ENCODE assay signal across 19 cellular contexts in the genomic region with DNA sequence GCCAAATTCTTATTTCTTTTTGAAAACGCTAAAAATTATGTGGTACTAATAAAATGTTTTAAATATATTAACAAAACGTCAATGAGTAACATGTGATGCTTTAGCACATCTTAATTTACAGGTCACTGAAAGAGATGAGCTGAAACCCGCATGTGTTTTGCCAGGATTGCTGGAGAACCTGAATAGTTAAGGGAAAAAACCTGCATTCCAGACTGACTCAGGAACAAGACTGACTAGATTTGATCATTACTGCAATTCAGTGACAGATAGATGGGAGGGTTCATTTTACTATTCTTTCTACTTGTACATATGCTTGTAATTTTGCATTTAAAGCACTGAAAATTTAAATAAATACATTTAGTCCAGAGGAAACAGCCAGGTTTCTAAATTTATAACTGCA.
DNase-seq lines count a peak whose midpoint lies in the region; ATAC-seq and TF ChIP-seq lines count a peak whose summit lies in the region.
"Had no signal": no experiment of that assay in that cellular context is flagged by ENCODE, and none has a peak within 500 bp of the region (broad histone marks: within the 10 kb centered on the region; RNA-seq: fewer than 3 reads in every experiment).

No MANE protein-coding gene starts in this region.

- no peak for TF ChIP-seq RAD21 in Ishikawa (IDR thresholded peaks at IDR 0.05; ENCODE audit: low read depth)

- H3K27ac ChIP-seq in WERI-Rb-1, result peak overlapping the region; percentile 66
- H3K27ac ChIP-seq: ascending aorta, heart right ventricle, skin epidermis, vagina had no signal

- peaks cover 10% of the 10 kb centered on the region for H3K36me3 ChIP-seq in WERI-Rb-1
- H3K36me3 ChIP-seq: ascending aorta had no signal

- H3K9me3 ChIP-seq in WERI-Rb-1 (ENCODE audit: severe bottlenecking), result no peaks in the 10 kb centered on the region
- H3K9me3 ChIP-seq: ascending aorta, vagina had no signal

- ATAC-seq in esophagus mucosa, result peak; percentile 89
- no peak for ATAC-seq in HG02588 (IDR thresholded peaks at IDR 0.05; ENCODE audit: unreplicated experiment)
- no peak for ATAC-seq in GM21526 (IDR thresholded peaks at IDR 0.05; ENCODE audit: low FRiP score, unreplicated experiment)
- ATAC-seq: GM12878, heart right ventricle, natural killer cell had no signal

- no peak for TF ChIP-seq CTCF in WERI-Rb-1 (IDR thresholded peaks at IDR 0.05; ENCODE audit: low read depth, low read length)

- DNase-seq in WERI-Rb-1 (no peak), renal cortical epithelial cell (ENCODE audit: low read depth) (peak; percentile 44), ureter (ENCODE audit: low spot score) (no peak)
- DNase-seq: activated naive CD4-positive, alpha-beta T cell treated with Interleukin-2 at 50 U/mL for 16 hours; heart right ventricle; natural killer cell; NCI-H1436 treated with DMSO at 0.1 percent for 48 hours; NK-92 treated with Interleukin-12 subunit alpha and Interleukin-12 subunit beta, amount 100 ng/mL, for 24 hours; posterior cingulate gyrus; RPMI8226; stimulated activated CD4-positive, alpha-beta T cell treated with anti-CD3 and anti-CD28 coated beads, Interleukin-4, amount 100 ng/mL, for 24 hours had no signal

- H3K4me3 ChIP-seq in WERI-Rb-1 (ENCODE audit: low read depth, low read length), result no peak overlapping the region
- H3K4me3 ChIP-seq: ascending aorta, GM12878, heart right ventricle, skin epidermis, vagina had no signal

- no peak for TF ChIP-seq EP300 in Ishikawa (IDR thresholded peaks at IDR 0.05; ENCODE audit: borderline replicate concordance)

- H3K27me3 ChIP-seq in WERI-Rb-1 (ENCODE audit: insufficient read depth, low read depth, severe bottlenecking), result no peaks in the 10 kb centered on the region
- H3K27me3 ChIP-seq: ascending aorta, heart right ventricle, vagina had no signal

TF ChIP-seq in Ishikawa, 13 proteins besides CTCF, POLR2A, EP300 and RAD21:
- TF ChIP-seq, protein P1, sequence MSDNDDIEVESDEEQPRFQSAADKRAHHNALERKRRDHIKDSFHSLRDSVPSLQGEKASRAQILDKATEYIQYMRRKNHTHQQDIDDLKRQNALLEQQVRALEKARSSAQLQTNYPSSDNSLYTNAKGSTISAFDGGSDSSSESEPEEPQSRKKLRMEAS (IDR thresholded peaks at IDR 0.05), result no peak
- TF ChIP-seq TEAD4 (IDR thresholded peaks at IDR 0.05), result 0 out of 2 replicates have a peak, but pooled peaks have one; percentile 49
